ENCODE assay signal across 24 cellular contexts in the genomic region with DNA sequence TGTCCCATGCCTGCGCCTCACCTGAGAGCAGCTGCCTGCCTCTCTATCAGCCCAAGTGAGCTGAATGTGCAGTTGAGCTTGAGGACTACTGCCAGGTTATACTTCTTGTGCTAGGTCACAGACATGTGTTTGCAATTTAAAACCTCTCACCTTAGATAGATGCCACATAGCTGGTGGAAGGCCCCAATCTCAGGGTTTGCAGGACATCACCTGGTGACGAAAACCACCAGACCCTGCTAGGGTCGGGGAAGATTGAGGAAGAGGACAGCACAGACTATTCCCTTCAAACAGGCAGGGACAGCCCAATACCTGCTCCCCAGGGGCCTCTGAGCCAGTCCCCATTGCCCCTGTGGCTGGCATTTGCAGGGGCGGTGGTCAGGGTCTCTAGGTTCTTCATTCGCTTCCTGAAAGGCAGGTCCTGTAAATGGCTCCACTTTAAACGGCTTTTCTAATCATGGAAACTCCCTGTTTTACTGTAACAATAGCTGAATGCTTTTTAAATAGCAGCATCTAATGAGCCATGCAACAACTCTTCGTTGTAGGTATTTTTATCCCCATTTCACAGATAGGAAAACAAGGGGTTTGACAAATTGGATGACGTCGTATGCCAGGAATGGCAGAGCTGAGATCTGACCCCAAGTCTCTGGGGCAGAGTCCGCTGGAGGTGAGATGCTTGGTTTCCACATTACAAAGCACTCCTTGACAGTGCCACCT.
"Had no signal": no experiment of that assay in that cellular context is flagged by ENCODE, and none has a peak within 500 bp of the region (broad histone marks: within the 10 kb centered on the region; RNA-seq: fewer than 3 reads in every experiment).

No MANE protein-coding gene starts in this region.

- H3K9me3 ChIP-seq: gastroesophageal sphincter, left lung, pancreas, sigmoid colon, thoracic aorta, transverse colon had no signal

- H3K36me3 ChIP-seq: gastroesophageal sphincter, heart left ventricle, left lung, pancreas, sigmoid colon, thoracic aorta, transverse colon had no signal

- H3K27ac ChIP-seq: dorsolateral prefrontal cortex, epithelial cell of prostate, foreskin keratinocyte, gastroesophageal sphincter, heart left ventricle, hepatocyte, left lung, pancreas, sigmoid colon, thoracic aorta, transverse colon had no signal

- DNase-seq: central memory CD4-positive, alpha-beta T cell; dorsolateral prefrontal cortex; effector CD8-positive, alpha-beta T cell; endodermal cell; foreskin keratinocyte; heart left ventricle; kidney; left cardiac atrium; left lung; natural killer cell; occipital lobe; pancreas; retina; sigmoid colon; stimulated activated CD4-positive, alpha-beta T cell treated with anti-CD3 and anti-CD28 coated beads, Interleukin-4, amount 100 ng/mL, for 4 hours; stimulated activated naive CD8-positive, alpha-beta T cell treated with anti-CD3 and anti-CD28 coated beads, Interleukin-15, Interleukin-2, amounts not matched to agents 100 U/mL and 50 U/mL, for 24 hours; substantia nigra; transverse colon had no signal

- H3K4me1 ChIP-seq: foreskin keratinocyte, gastroesophageal sphincter, heart left ventricle, left lung, pancreas, sigmoid colon, transverse colon had no signal

- ATAC-seq: esophagus mucosa; foreskin keratinocyte; gastroesophageal sphincter; heart left ventricle; left cardiac atrium; left lung; natural killer cell; pancreas; stimulated activated memory B cell treated with anti-CD40 and anti-IgM and Interleukin-4, amounts not matched to agents 10 μg/mL and 1 μg/mL and 100 μg/mL, for 72 hours; stimulated activated naive CD8-positive, alpha-beta T cell treated with anti-CD3 and anti-CD28 coated beads, Interleukin-15, Interleukin-2, amounts not matched to agents 100 U/mL and 50 U/mL, for 24 hours had no signal

- H3K4me3 ChIP-seq: dorsolateral prefrontal cortex, gastroesophageal sphincter, heart left ventricle, hepatocyte, left lung, pancreas, sigmoid colon, thoracic aorta, transverse colon had no signal

- H3K27me3 ChIP-seq: pancreas, sigmoid colon, transverse colon had no signal
